ENCODE assay signal across 8 cellular contexts in genomic region chr1:2227341-2228156, GRCh38. TPM values are rescaled to one million over a fixed set of nuclear protein-coding genes. Genes with fewer than 3 reads are reported as not detected.
DNase-seq lines count a peak whose midpoint lies in the region; ATAC-seq and TF ChIP-seq lines count a peak whose summit lies in the region.

No MANE protein-coding gene starts in this region.

- intact Hi-C loops in left cardiac atrium (cut with DNase I), result no loop called here
- intact Hi-C loops in posterior vena cava (cut with DNase I), result no loop called here

- peak; percentile 82 for ATAC-seq in HG02852 (IDR thresholded peaks at IDR 0.05; ENCODE audit: unreplicated experiment)
- ATAC-seq in T-cell (replicated peaks in 1 of 4), result peak; percentile 75 to 86 (median 84)
- peak; percentile 84 to 87 for ATAC-seq in left cardiac atrium
- peak; percentile 94 to 96 for ATAC-seq in upper lobe of left lung (ENCODE audit: low FRiP score in 2 of 2)

- CTCF ChIA-PET in T-cell (lab: Charles Lee), result interaction anchor here in 1 of 2 donors (1.5 kb wide), 1 partner anchor 33 kb away, joined by 3 read pairs; the partner anchor contains the start of gene FAAP20

- no peaks in the 10 kb centered on the region for H3K36me3 ChIP-seq in upper lobe of left lung

- peak in 1 of 4 donors; percentile 26 for TF ChIP-seq EP300 in upper lobe of left lung (IDR thresholded peaks at IDR 0.05)

- WGBS in upper lobe of left lung, 2 donors, result 0% methylated on average over 3 to 23 of the region's 130 CpGs

- H3K4me1 Mint-ChIP-seq in T-cell, result peaks cover 18 to 26% (median 21%) of the 10 kb centered on the region in 3 donors

- H3K9me3 ChIP-seq in upper lobe of left lung, result no peaks in the 10 kb centered on the region

- H3K4me3 Mint-ChIP-seq in T-cell, result peak overlapping the region; percentile 62 to 69 (median 66)

- no peaks in the 10 kb centered on the region for H3K27me3 Mint-ChIP-seq in T-cell

- TF ChIP-seq CTCF in upper lobe of left lung (IDR thresholded peaks at IDR 0.05), result peak; percentile 17 to 79 (median 66)

- peak; percentile 52 for DNase-seq in NCI-H1436 treated with DMSO at 0.1 percent for 48 hours (lab: John Stamatoyannopoulos, UW)
- DNase-seq in T-cell, result peak; percentile 76 to 95 (median 86)
- peak; percentile 92 for DNase-seq in amniotic epithelial cell (ENCODE audit: low read depth)
- DNase-seq in left cardiac atrium, result peak; percentile 97
- DNase-seq in posterior vena cava (ENCODE audit: low spot score), result peak; percentile 99
- DNase-seq in upper lobe of left lung, result peak; percentile 96 to 99

- no peaks in the 10 kb centered on the region for H3K9me3 Mint-ChIP-seq in T-cell

- POLR2A ChIA-PET in T-cell (lab: Charles Lee), result interaction anchor here in 1 of 2 donors (0.5 to 0.7 kb wide), 3 partner anchors 28 to 319 kb away, joined by 3 to 5 read pairs (median 4); no protein-coding TSS in a partner anchor

- peaks cover 8% of the 10 kb centered on the region for H3K36me3 Mint-ChIP-seq in T-cell

- H3K27me3 ChIP-seq in upper lobe of left lung, result no peaks in the 10 kb centered on the region

- H3K27ac Mint-ChIP-seq in T-cell, result no peak overlapping the region

- TF ChIP-seq POLR2A in GM15510 (IDR thresholded peaks at IDR 0.05; ENCODE audit: borderline replicate concordance, extremely low read depth, insufficient read length), result peak; percentile 87
- TF ChIP-seq POLR2A in upper lobe of left lung (IDR thresholded peaks at IDR 0.05), result peak in 3 of 4 donors; percentile 87 to 93 (median 88)

- H3K4me1 ChIP-seq in upper lobe of left lung, result peaks cover 32 to 44% (median 38%) of the 10 kb centered on the region in 4 donors

- H3K27ac ChIP-seq in upper lobe of left lung, result peak overlapping the region; percentile 99

- H3K4me3 ChIP-seq in upper lobe of left lung, result peak overlapping the region; percentile 52 to 69 (median 62)

RNA-seq across cellular contexts. Expression of gene SKI, which starts 0.6 kb away (rescaled TPM):
- total RNA-seq in T-cell (100 to 1,000 TPM; 137 to 299 (median 157) TPM), left cardiac atrium (10 to 100 TPM; 47.1 to 66.9 TPM), posterior vena cava (100 to 1,000 TPM; 104 to 111 TPM), upper lobe of left lung (100 to 1,000 TPM in 3 of 6 donors, 10 to 100 TPM in 3; 57.3 to 108 (median 96.9) TPM)

RNA-seq across cellular contexts. Expression of gene FAAP20, which starts 33.0 kb away (rescaled TPM):
- total RNA-seq in T-cell, result 10 to 100 TPM; 52.9 to 74.8 (median 68.2) TPM
- total RNA-seq in left cardiac atrium, result 10 to 100 TPM; 35.4 to 41.4 TPM
- total RNA-seq in posterior vena cava, result 10 to 100 TPM; 50.7 to 52.9 TPM
- total RNA-seq in upper lobe of left lung, result 10 to 100 TPM; 26.7 to 88.0 (median 66.8) TPM

Comparison
In these comparisons a context has a peak if more than half of its experiments do, and no peak if none do; other contexts are left out.
1. Peak in every context shown above with its lines: DNase-seq, ATAC-seq, H3K4me3 ChIP-seq and H3K27ac ChIP-seq.